ENCODE assay signal across 24 cellular contexts in genomic region chr13:31929031-31929770, GRCh38.
"Had no signal": no experiment of that assay in that cellular context is flagged by ENCODE, and none has a peak within 500 bp of the region (broad histone marks: within the 10 kb centered on the region; RNA-seq: fewer than 3 reads in every experiment).

No MANE protein-coding gene starts in this region.

- H3K4me1 Mint-ChIP-seq: activated naive CD8-positive, alpha-beta T cell treated with anti-CD3 and anti-CD28 coated beads, Interleukin-2, amount 10 ng/mL, durations not matched to agents 7 days and 5 days; memory B cell; stimulated activated memory B cell treated with anti-CD40 and anti-IgM and Interleukin-4, amounts not matched to agents 10 μg/mL and 1 μg/mL and 100 μg/mL, for 72 hours had no signal

- H3K36me3 ChIP-seq: transverse colon had no signal

- ATAC-seq: activated T-cell treated with anti-CD3 and anti-CD28 coated beads, Interleukin-2, amount 50 U/mL, for 4 hours; foreskin keratinocyte; sciatic nerve; stimulated activated memory B cell treated with anti-CD40 and anti-IgM and Interleukin-4, amounts not matched to agents 10 μg/mL and 1 μg/mL and 100 μg/mL, for 72 hours had no signal

- H3K27me3 Mint-ChIP-seq: memory B cell; stimulated activated memory B cell treated with anti-CD40 and anti-IgM and Interleukin-4, amounts not matched to agents 10 μg/mL and 1 μg/mL and 100 μg/mL, for 72 hours had no signal

- H3K27ac ChIP-seq: epithelial cell of prostate, foreskin keratinocyte, hepatocyte, transverse colon had no signal

- H3K4me3 Mint-ChIP-seq: activated naive CD8-positive, alpha-beta T cell treated with anti-CD3 and anti-CD28 coated beads, Interleukin-2, amount 10 ng/mL, durations not matched to agents 7 days and 5 days; activated T-cell treated with anti-CD3 and anti-CD28 coated beads, Interleukin-2, amount 50 U/mL, for 4 hours; memory B cell; neural crest cell; stimulated activated memory B cell treated with anti-CD40 and anti-IgM and Interleukin-4, amounts not matched to agents 10 μg/mL and 1 μg/mL and 100 μg/mL, for 72 hours; T-helper 1 cell treated with Interleukin-12 subunit alpha and Interleukin-12 subunit beta and Interleukin-4 antibody, amounts not matched to agents 30 μg/mL and 1 μg/mL, for 36 hours had no signal

- H3K4me1 ChIP-seq: foreskin keratinocyte had no signal

- H3K9me3 Mint-ChIP-seq: activated naive CD8-positive, alpha-beta T cell treated with anti-CD3 and anti-CD28 coated beads, Interleukin-2, amount 10 ng/mL, durations not matched to agents 7 days and 5 days; activated T-cell treated with anti-CD3 and anti-CD28 coated beads, Interleukin-2, amount 50 U/mL, for 4 hours; immature natural killer cell; memory B cell; neural crest cell; stimulated activated memory B cell treated with anti-CD40 and anti-IgM and Interleukin-4, amounts not matched to agents 10 μg/mL and 1 μg/mL and 100 μg/mL, for 72 hours; T-helper 1 cell treated with Interleukin-12 subunit alpha and Interleukin-12 subunit beta and Interleukin-4 antibody, amounts not matched to agents 30 μg/mL and 1 μg/mL, for 36 hours had no signal

- H3K36me3 Mint-ChIP-seq: activated naive CD8-positive, alpha-beta T cell treated with anti-CD3 and anti-CD28 coated beads, Interleukin-2, amount 10 ng/mL, durations not matched to agents 7 days and 5 days; memory B cell; stimulated activated memory B cell treated with anti-CD40 and anti-IgM and Interleukin-4, amounts not matched to agents 10 μg/mL and 1 μg/mL and 100 μg/mL, for 72 hours had no signal

- H3K4me3 ChIP-seq: hepatocyte, smooth muscle cell, transverse colon had no signal

- H3K9me3 ChIP-seq: transverse colon had no signal

- H3K27me3 ChIP-seq: foreskin keratinocyte, hepatocyte, transverse colon had no signal

- H3K27ac Mint-ChIP-seq: activated naive CD8-positive, alpha-beta T cell treated with anti-CD3 and anti-CD28 coated beads, Interleukin-2, amount 10 ng/mL, durations not matched to agents 7 days and 5 days; memory B cell; stimulated activated memory B cell treated with anti-CD40 and anti-IgM and Interleukin-4, amounts not matched to agents 10 μg/mL and 1 μg/mL and 100 μg/mL, for 72 hours; T-helper 1 cell treated with Interleukin-12 subunit alpha and Interleukin-12 subunit beta and Interleukin-4 antibody, amounts not matched to agents 30 μg/mL and 1 μg/mL, for 36 hours had no signal

- DNase-seq: activated CD4-positive, alpha-beta T cell treated with anti-CD3 and anti-CD28 coated beads for 4 hours; activated CD4-positive, alpha-beta T cell treated with anti-CD3 and anti-CD28 coated beads, Interleukin-2, amount 50 U/mL, for 48 hours; activated CD4-positive, CD25-positive, alpha-beta regulatory T cell; activated CD8-positive, alpha-beta memory T cell treated with anti-CD3 and anti-CD28 coated beads, Interleukin-2, amount 50 U/mL, for 48 hours; activated naive CD4-positive, alpha-beta T cell treated with Interleukin-2 at 50 U/mL for 16 hours; activated naive CD8-positive, alpha-beta T cell treated with anti-CD3 and anti-CD28 coated beads, Interleukin-2, amount 10 ng/mL, durations not matched to agents 7 days and 5 days; activated T-cell treated with anti-CD3 and anti-CD28 coated beads, Interleukin-2, amount 50 U/mL, for 4 hours; amygdala; cerebellar nuclear complex; cortex of kidney; foreskin keratinocyte; immature natural killer cell; occipital lobe; posterior cingulate gyrus; stimulated activated CD4-positive, alpha-beta T cell treated with anti-CD3 and anti-CD28 coated beads, Interleukin-15, amount 100 ng/mL, for 24 hours; transverse colon had no signal
